17 cellular contexts compared by ENCODE assay signal in the genomic region with DNA sequence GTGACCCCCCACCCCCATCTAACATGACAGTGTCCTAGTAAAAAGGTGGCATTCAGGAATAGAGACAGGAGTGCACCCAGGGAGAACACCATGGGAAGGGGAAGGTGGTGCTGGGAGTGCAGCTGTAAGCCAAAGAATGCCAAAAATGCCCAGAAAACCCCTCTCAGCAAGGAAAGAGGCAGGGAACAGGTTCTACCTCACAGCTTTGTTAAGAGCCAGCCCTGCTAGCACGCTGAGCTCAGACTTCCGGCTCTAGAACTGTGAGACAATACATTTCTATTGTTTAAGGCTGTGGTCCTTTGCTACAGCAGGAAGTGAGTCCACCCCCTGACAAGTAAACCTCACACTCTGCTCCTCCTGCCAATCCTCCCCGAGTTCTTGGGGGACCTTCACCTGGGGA.
DNase-seq lines count a peak whose midpoint lies in the region; FAIRE-seq and TF ChIP-seq lines count a peak whose summit lies in the region.
"Had no signal": no experiment of that assay in that cellular context is flagged by ENCODE, and none has a peak within 500 bp of the region (broad histone marks: within the 10 kb centered on the region; RNA-seq: fewer than 3 reads in every experiment).

No MANE protein-coding gene starts in this region.

- FAIRE-seq in small intestine (lab: Jason Lieb, UNC) = no peak
- FAIRE-seq: HTR-8/SVneo, K562 had no signal

- no peak overlapping the region for H3K4me3 ChIP-seq in Jurkat, Clone E6-1 (ENCODE audit: low read length)
- H3K4me3 ChIP-seq in neural progenitor cell = no peak overlapping the region
- H3K4me3 ChIP-seq in small intestine (ENCODE audit: low read depth in 1 of 2, low read length in 2 of 2) = no peak overlapping the region
- H3K4me3 ChIP-seq: BLaER1 treated with 17β-estradiol and CSF1 and Interleukin-3, amounts not matched to agents 10 nM and 100 nM; K562 had no signal

- H3K9me3 ChIP-seq in neural progenitor cell (ENCODE audit: low read depth) = no peaks in the 10 kb centered on the region
- H3K9me3 ChIP-seq in small intestine (ENCODE audit: control insufficient read depth, low read depth) = no peaks in the 10 kb centered on the region
- H3K9me3 ChIP-seq: BLaER1 treated with 17β-estradiol and CSF1 and Interleukin-3, amounts not matched to agents 10 nM and 100 nM had no signal

- H2AFZ ChIP-seq in neural progenitor cell (replicated peaks) = no peak overlapping the region

- TF ChIP-seq CTCF in endothelial cell (IDR thresholded peaks at IDR 0.05; ENCODE audit: unreplicated experiment) = no peak
- no peak for TF ChIP-seq CTCF in neural progenitor cell (IDR thresholded peaks at IDR 0.05)
- TF ChIP-seq CTCF in nephron progenitor cell (IDR thresholded peaks at IDR 0.05) = no peak

- H3K79me2 ChIP-seq in neural progenitor cell (ENCODE audit: low read depth) = no peaks in the 10 kb centered on the region

- no peaks in the 10 kb centered on the region for H3F3A ChIP-seq in neural progenitor cell (ENCODE audit: low read depth)

- H3K36me3 ChIP-seq in neural progenitor cell (no peaks in the 10 kb centered on the region), small intestine (ENCODE audit: control insufficient read depth in 2 of 2, insufficient read depth in 2 of 2, low read length in 2 of 2) (no peaks in the 10 kb centered on the region)
- H3K36me3 ChIP-seq: BLaER1 treated with 17β-estradiol and CSF1 and Interleukin-3, amounts not matched to agents 10 nM and 100 nM had no signal

- peak; percentile 5 for DNase-seq in NCI-H748 (lab: John Stamatoyannopoulos, UW; ENCODE audit: unreplicated experiment)
- DNase-seq in NCI-H748 treated with DMSO at 0.1 percent for 48 hours (lab: John Stamatoyannopoulos, UW) = no peak
- peak; percentile 21 for DNase-seq in Jurkat, Clone E6-1 (ENCODE audit: low read depth, low spot score)
- peak; percentile 10 for DNase-seq in endothelial cell (ENCODE audit: low spot score)
- DNase-seq in neural progenitor cell (ENCODE audit: low spot score) = no peak
- no peak for DNase-seq in activated CD4-positive, alpha-beta T cell treated with anti-CD3 and anti-CD28 coated beads, Interleukin-2, amount 50 U/mL, for 1 hour
- DNase-seq in nephron progenitor cell = no peak
- no peak for DNase-seq in small intestine
- DNase-seq: DMS153, NCI-H1092, NCI-H1694, NCI-H446, NCI-H774 had no signal

- H3K4me3 Mint-ChIP-seq in endothelial cell (ENCODE audit: unreplicated experiment) (no peak overlapping the region), neural progenitor cell (no peak overlapping the region), nephron progenitor cell (no peak overlapping the region)

- peaks cover 10% of the 10 kb centered on the region for H3K4me1 Mint-ChIP-seq in endothelial cell (ENCODE audit: unreplicated experiment)
- peaks cover 59% of the 10 kb centered on the region for H3K4me1 Mint-ChIP-seq in neural progenitor cell
- H3K4me1 Mint-ChIP-seq in nephron progenitor cell = no peaks in the 10 kb centered on the region

- H3K36me3 Mint-ChIP-seq in endothelial cell (ENCODE audit: low read depth, unreplicated experiment) (no peaks in the 10 kb centered on the region), neural progenitor cell (no peaks in the 10 kb centered on the region), nephron progenitor cell (ENCODE audit: low read depth) (no peaks in the 10 kb centered on the region)

- WGBS in small intestine, 3 donors = 38 to 54% (median 40%) methylated on average over 3 of the region's 3 CpGs

- H4K20me1 ChIP-seq in neural progenitor cell (ENCODE audit: low read depth) = no peaks in the 10 kb centered on the region
- H4K20me1 ChIP-seq: BLaER1 treated with 17β-estradiol and CSF1 and Interleukin-3, amounts not matched to agents 10 nM and 100 nM had no signal

- H3K4me1 ChIP-seq in neural progenitor cell = no peaks in the 10 kb centered on the region
- H3K4me1 ChIP-seq in small intestine (ENCODE audit: control insufficient read depth in 2 of 2, insufficient read depth in 1 of 2, low read depth in 1 of 2, low read length in 1 of 2) = no peaks in the 10 kb centered on the region

- H3K9me3 Mint-ChIP-seq in endothelial cell (ENCODE audit: unreplicated experiment) (no peaks in the 10 kb centered on the region), neural progenitor cell (peaks cover 2% of the 10 kb centered on the region), nephron progenitor cell (no peaks in the 10 kb centered on the region)

- H3K27me3 Mint-ChIP-seq in endothelial cell (ENCODE audit: unreplicated experiment) (peaks cover 5% of the 10 kb centered on the region), neural progenitor cell (ENCODE audit: insufficient read depth, low read depth) (peaks cover 5% of the 10 kb centered on the region), nephron progenitor cell (ENCODE audit: low read depth, poor library complexity) (peaks cover 37% of the 10 kb centered on the region)

- H3K4me2 ChIP-seq in neural progenitor cell = no peak overlapping the region

- no peak overlapping the region for H3K27ac ChIP-seq in neural progenitor cell
- no peak overlapping the region for H3K27ac ChIP-seq in small intestine (ENCODE audit: low read depth in 1 of 2, low read length in 1 of 2)
- H3K27ac ChIP-seq: 22Rv1; BLaER1 treated with 17β-estradiol and CSF1 and Interleukin-3, amounts not matched to agents 10 nM and 100 nM had no signal

- H3K27ac Mint-ChIP-seq in endothelial cell (ENCODE audit: unreplicated experiment) = peak overlapping the region; percentile 40
- peak overlapping the region; percentile 2 for H3K27ac Mint-ChIP-seq in neural progenitor cell
- H3K27ac Mint-ChIP-seq in nephron progenitor cell = no peak overlapping the region

- H3K9ac ChIP-seq in neural progenitor cell = no peak overlapping the region
- H3K9ac ChIP-seq: BLaER1 treated with 17β-estradiol and CSF1 and Interleukin-3, amounts not matched to agents 10 nM and 100 nM had no signal

- H3K27me3 ChIP-seq in neural progenitor cell (no peaks in the 10 kb centered on the region), small intestine (ENCODE audit: control insufficient read depth in 2 of 2, insufficient read depth in 2 of 2, low read length in 2 of 2) (no peaks in the 10 kb centered on the region)
- H3K27me3 ChIP-seq: BLaER1 treated with 17β-estradiol and CSF1 and Interleukin-3, amounts not matched to agents 10 nM and 100 nM had no signal

Comparison
In these comparisons a context has a peak if more than half of its experiments do, and no peak if none do; other contexts are left out.
1. DNase-seq: peak in NCI-H748 (single experiment), Jurkat, Clone E6-1 (single experiment) and endothelial cell (single experiment); none in NCI-H748 treated with DMSO at 0.1 percent for 48 hours (single experiment), neural progenitor cell (single experiment), activated CD4-positive, alpha-beta T cell treated with anti-CD3 and anti-CD28 coated beads, Interleukin-2, amount 50 U/mL, for 1 hour (single experiment), nephron progenitor cell (single experiment) and small intestine (single experiment).